19 cellular contexts compared by ENCODE assay signal in genomic region chr10:25061125-25061524, GRCh38. TPM values are rescaled to one million over a fixed set of nuclear protein-coding genes. Genes with fewer than 3 reads are reported as not detected.
A peak's percentile ranks its signal among the peaks of the same experiment; 100 is the strongest.
DNase-seq lines count a peak whose midpoint lies in the region; ATAC-seq and TF ChIP-seq lines count a peak whose summit lies in the region.
"Had no signal": no experiment of that assay in that cellular context is flagged by ENCODE, and none has a peak within 500 bp of the region (broad histone marks: within the 10 kb centered on the region; RNA-seq: fewer than 3 reads in every experiment).

No MANE protein-coding gene starts in this region.

- dilution Hi-C loops in mammary epithelial cell (cut with HindIII; ENCODE audit: low sequenced_read_pairs) = loop anchor here (25.0 kb wide), 1 partner anchor 449 kb away; no protein-coding TSS in a partner anchor

- no peaks in the 10 kb centered on the region for H3K9me2 ChIP-seq in SK-N-SH

- POLR2A ChIA-PET in Caco-2 (lab: Charles Lee) (interaction anchor here (0.6 kb wide), 1 partner anchor 223 kb away, joined by 3 read pairs; no protein-coding TSS in a partner anchor), SK-N-SH (lab: Yijun Ruan, JAX) (no interaction called here)

- H3K4me1 Mint-ChIP-seq in Caco-2 (ENCODE audit: low read depth, unreplicated experiment) = peaks cover 48% of the 10 kb centered on the region
- peaks cover 12 to 21% of the 10 kb centered on the region in 2 donors for H3K4me1 Mint-ChIP-seq in natural killer cell treated with Interleukin-12 subunit alpha and Interleukin-12 subunit beta and Interleukin-15 and Interleukin-18, amount 100 ng/mL, for 72 hours (ENCODE audit: low read depth in 2 of 2)

- H3K27me3 Mint-ChIP-seq in Caco-2 (ENCODE audit: insufficient read depth, unreplicated experiment) = no peaks in the 10 kb centered on the region
- peaks cover 0 to 2% of the 10 kb centered on the region in 2 donors for H3K27me3 Mint-ChIP-seq in natural killer cell treated with Interleukin-12 subunit alpha and Interleukin-12 subunit beta and Interleukin-15 and Interleukin-18, amount 100 ng/mL, for 72 hours
- H3K27me3 Mint-ChIP-seq: activated naive CD8-positive, alpha-beta T cell treated with anti-CD3 and anti-CD28 coated beads, Interleukin-2, amount 10 ng/mL, durations not matched to agents 7 days and 5 days had no signal

- H2AFZ ChIP-seq in mammary epithelial cell (ENCODE audit: low read depth, low read length) = no peak overlapping the region
- no peak overlapping the region for H2AFZ ChIP-seq in SK-N-SH (ENCODE audit: low read depth)

- CTCF ChIA-PET in Caco-2 (lab: Charles Lee) (no interaction called here), mammary epithelial cell (lab: Charles Lee; ENCODE audit: low non-redundant PET) (no interaction called here), SK-N-SH (lab: Yijun Ruan, JAX) (interaction anchor here (1.3 to 2.0 kb wide), 3 partner anchors 20 to 418 kb away, joined by 4 to 11 read pairs (median 4); no protein-coding TSS in a partner anchor)

- TF ChIP-seq CTCF in Caco-2 (IDR thresholded peaks at IDR 0.05; ENCODE audit: insufficient read depth in 1 of 2, low read depth in 1 of 2, low read length in 1 of 2, severe bottlenecking in 1 of 2, unreplicated experiment in 1 of 2) (no peak), mammary epithelial cell (conservative IDR thresholded peaks at IDR 0.05 in 1 of 2, IDR thresholded peaks at IDR 0.05 in 1 of 2; ENCODE audit: extremely low read depth in 1 of 2, insufficient read depth in 1 of 2, low read depth in 1 of 2, low read length in 2 of 2) (no peak), SK-N-SH (IDR thresholded peaks at IDR 0.05) (no peak)

- H3K27ac ChIP-seq in mammary epithelial cell (ENCODE audit: insufficient read depth, low read depth, low read length) (peak overlapping the region; percentile 99), SK-N-SH (ENCODE audit: low read depth in 2 of 2, low read length in 1 of 2) (no peak overlapping the region)
- H3K27ac ChIP-seq: KMS-11 had no signal

- no peaks in the 10 kb centered on the region for H3K9me3 Mint-ChIP-seq in Caco-2 (ENCODE audit: unreplicated experiment)
- H3K9me3 Mint-ChIP-seq in natural killer cell treated with Interleukin-12 subunit alpha and Interleukin-12 subunit beta and Interleukin-15 and Interleukin-18, amount 100 ng/mL, for 72 hours = no peaks in the 10 kb centered on the region
- H3K9me3 Mint-ChIP-seq: activated naive CD8-positive, alpha-beta T cell treated with anti-CD3 and anti-CD28 coated beads, Interleukin-2, amount 10 ng/mL, durations not matched to agents 7 days and 5 days; effector memory CD8-positive, alpha-beta T cell; memory B cell had no signal

- H3K79me2 ChIP-seq in mammary epithelial cell (ENCODE audit: insufficient read depth, low read length) (no peaks in the 10 kb centered on the region), SK-N-SH (ENCODE audit: insufficient read depth) (no peaks in the 10 kb centered on the region)

- H3K27me3 ChIP-seq in Caco-2 (replicated peaks; ENCODE audit: control insufficient read depth, insufficient read depth, low read length) (no peaks in the 10 kb centered on the region), mammary epithelial cell (ENCODE audit: insufficient read depth, low read length) (no peaks in the 10 kb centered on the region), SK-N-SH (ENCODE audit: insufficient read depth) (no peaks in the 10 kb centered on the region)

- H3K9me3 ChIP-seq in Caco-2 (no peaks in the 10 kb centered on the region), mammary epithelial cell (replicated peaks; ENCODE audit: insufficient read depth, low read length) (no peaks in the 10 kb centered on the region), SK-N-SH (no peaks in the 10 kb centered on the region)

- TF ChIP-seq RAD21 in SK-N-SH (IDR thresholded peaks at IDR 0.05; ENCODE audit: low read length) = no peak

- BruUV-seq in Caco-2 (replicated peaks; lab: Mats Ljungman, UMichigan) = no TSS peak
- no TSS peak for BruUV-seq in mammary epithelial cell (replicated peaks; lab: Mats Ljungman, UMichigan)

- H3F3A ChIP-seq in SK-N-SH (replicated peaks; ENCODE audit: insufficient read depth) = no peaks in the 10 kb centered on the region

- peak overlapping the region; percentile 73 for H3K4me3 Mint-ChIP-seq in Caco-2 (ENCODE audit: unreplicated experiment)
- H3K4me3 Mint-ChIP-seq in natural killer cell treated with Interleukin-12 subunit alpha and Interleukin-12 subunit beta and Interleukin-15 and Interleukin-18, amount 100 ng/mL, for 72 hours = no peak overlapping the region
- H3K4me3 Mint-ChIP-seq: activated naive CD8-positive, alpha-beta T cell treated with anti-CD3 and anti-CD28 coated beads, Interleukin-2, amount 10 ng/mL, durations not matched to agents 7 days and 5 days; activated T-cell treated with anti-CD3 and anti-CD28 coated beads, Interleukin-2, amount 50 U/mL, for 72 hours; effector memory CD8-positive, alpha-beta T cell; memory B cell had no signal

- no peak for TF ChIP-seq EP300 in SK-N-SH (IDR thresholded peaks at IDR 0.05; ENCODE audit: borderline replicate concordance in 1 of 2, low read depth in 1 of 2, low read length in 1 of 2)

- H4K20me1 ChIP-seq in mammary epithelial cell (ENCODE audit: insufficient read depth, low read length) (no peaks in the 10 kb centered on the region), SK-N-SH (ENCODE audit: insufficient read depth) (no peaks in the 10 kb centered on the region)

- WGBS in mammary epithelial cell (ENCODE audit: low coverage, missing lambda C conversion rate) = 97% methylated on average over 5 of the region's 7 CpGs
- WGBS in SK-N-SH (ENCODE audit: low lambda C conversion rate) = 91% methylated on average over 6 of the region's 7 CpGs

- H3K9ac ChIP-seq in mammary epithelial cell (ENCODE audit: insufficient read depth, low read length) (no peak overlapping the region), SK-N-SH (no peak overlapping the region)
- H3K9ac ChIP-seq: KMS-11 had no signal

- H3K4me2 ChIP-seq in mammary epithelial cell (ENCODE audit: insufficient read depth, low read depth, low read length) = no peak overlapping the region
- H3K4me2 ChIP-seq in SK-N-SH = no peak overlapping the region
- H3K4me2 ChIP-seq: KMS-11 had no signal

- peaks cover 21% of the 10 kb centered on the region for H3K36me3 Mint-ChIP-seq in Caco-2 (ENCODE audit: insufficient read depth, unreplicated experiment)
- H3K36me3 Mint-ChIP-seq in natural killer cell treated with Interleukin-12 subunit alpha and Interleukin-12 subunit beta and Interleukin-15 and Interleukin-18, amount 100 ng/mL, for 72 hours = no peaks in the 10 kb centered on the region
- H3K36me3 Mint-ChIP-seq: activated naive CD8-positive, alpha-beta T cell treated with anti-CD3 and anti-CD28 coated beads, Interleukin-2, amount 10 ng/mL, durations not matched to agents 7 days and 5 days; memory B cell had no signal

- no peak for DNase-seq in Caco-2
- peak; percentile 33 for DNase-seq in NCI-H69 (lab: John Stamatoyannopoulos, UW)
- no peak for DNase-seq in mammary epithelial cell
- DNase-seq in occipital lobe (lab: John Stamatoyannopoulos, UW) = peak; percentile 23
- DNase-seq in natural killer cell treated with Interleukin-12 subunit alpha and Interleukin-12 subunit beta and Interleukin-15 and Interleukin-18, amount 100 ng/mL, for 72 hours (ENCODE audit: low spot score) = no peak
- no peak for DNase-seq in SK-N-SH
- DNase-seq: activated CD4-positive, CD25-positive, alpha-beta regulatory T cell treated with anti-CD3 and anti-CD28 coated beads, Interleukin-2, amount 50 U/mL, for 72 hours; activated naive CD8-positive, alpha-beta T cell treated with anti-CD3 and anti-CD28 coated beads, Interleukin-2, amount 10 ng/mL, durations not matched to agents 7 days and 5 days; activated T-cell treated with anti-CD3 and anti-CD28 coated beads, Interleukin-2, amount 50 U/mL, for 72 hours; C1 segment of cervical spinal cord; effector memory CD8-positive, alpha-beta T cell; NCI-H1694 treated with DMSO at 0.1 percent for 48 hours; NCI-H526 treated with DMSO at 0.1 percent for 48 hours; nucleus accumbens; retina had no signal

- H3K4me3 ChIP-seq in Caco-2 (ENCODE audit: low read depth, low read length) = no peak overlapping the region
- H3K4me3 ChIP-seq in mammary epithelial cell (replicated peaks in 1 of 3; ENCODE audit: insufficient read depth in 1 of 3, low read depth in 2 of 3, low read length in 3 of 3) = no peak overlapping the region
- H3K4me3 ChIP-seq in SK-N-SH (ENCODE audit: low read depth in 2 of 2, low read length in 1 of 2) = no peak overlapping the region

- in situ Hi-C loops in mammary epithelial cell (cut with MboI; ENCODE audit: low sequenced_read_pairs in 2 of 2) = loop anchor here in 1 of 2 donors (5.0 kb wide), 1 partner anchor 44 kb away; the partner anchor contains the start of genes ENKUR and THNSL1

- intact Hi-C loops in Caco-2 (cut with micrococcal nuclease; ENCODE audit: unreplicated experiment) (loop anchor here (2.0 to 5.0 kb wide), 2 partner anchors 339 to 380 kb away; partner anchors contain the start of gene ARHGAP21), mammary epithelial cell (cut with micrococcal nuclease) (loop anchor here (5.0 to 10.0 kb wide), 2 partner anchors 246 to 339 kb away; partner anchors contain the start of gene ARHGAP21)

- no peak for ATAC-seq in natural killer cell treated with Interleukin-12 subunit alpha and Interleukin-12 subunit beta and Interleukin-15 and Interleukin-18, amount 100 ng/mL, for 72 hours
- ATAC-seq in activated CD4-positive, CD25-positive, alpha-beta regulatory T cell treated with anti-CD3 and anti-CD28 coated beads, Interleukin-2, amount 50 U/mL, for 24 hours = no peak
- ATAC-seq in HG02798 (IDR thresholded peaks at IDR 0.05; ENCODE audit: poor library complexity, unreplicated experiment) = no peak
- ATAC-seq: effector memory CD8-positive, alpha-beta T cell had no signal

- peak overlapping the region; percentile 94 for H3K27ac Mint-ChIP-seq in Caco-2 (ENCODE audit: unreplicated experiment)
- no peak overlapping the region for H3K27ac Mint-ChIP-seq in natural killer cell treated with Interleukin-12 subunit alpha and Interleukin-12 subunit beta and Interleukin-15 and Interleukin-18, amount 100 ng/mL, for 72 hours
- H3K27ac Mint-ChIP-seq: activated naive CD8-positive, alpha-beta T cell treated with anti-CD3 and anti-CD28 coated beads, Interleukin-2, amount 10 ng/mL, durations not matched to agents 7 days and 5 days; activated T-cell treated with anti-CD3 and anti-CD28 coated beads, Interleukin-2, amount 50 U/mL, for 72 hours; memory B cell had no signal

- H3K4me1 ChIP-seq in Caco-2 (peaks cover 35% of the 10 kb centered on the region), mammary epithelial cell (ENCODE audit: insufficient read depth, low read length) (peaks cover 33% of the 10 kb centered on the region), SK-N-SH (ENCODE audit: control insufficient read depth in 1 of 2, insufficient read depth in 2 of 2, low read depth in 1 of 2, low read length in 1 of 2) (no peaks in the 10 kb centered on the region; a peak in 1 of 4 replicates)

- H3K36me3 ChIP-seq in Caco-2 (ENCODE audit: control insufficient read depth, insufficient read depth, low read length) = no peaks in the 10 kb centered on the region
- no peaks in the 10 kb centered on the region for H3K36me3 ChIP-seq in mammary epithelial cell (ENCODE audit: insufficient read depth, low read length)
- H3K36me3 ChIP-seq in SK-N-SH (replicated peaks in 1 of 2; ENCODE audit: control insufficient read depth in 1 of 2, insufficient read depth in 2 of 2, low read length in 1 of 2) = no peaks in the 10 kb centered on the region

RNA-seq across cellular contexts. Expression of gene THNSL1, which starts 44.7 kb away (rescaled TPM):
- 6.3 and 6.8 TPM in 2 replicates for total RNA-seq in Caco-2 (2022)
- total RNA-seq in mammary epithelial cell = 1 to 10 TPM; 2.3 to 3.4 TPM
- polyA plus RNA-seq in mammary epithelial cell = 1.3 TPM
- 2.2 TPM for polyA minus RNA-seq in mammary epithelial cell
- 17.9 TPM for total RNA-seq in occipital lobe
- total RNA-seq in natural killer cell treated with Interleukin-12 subunit alpha and Interleukin-12 subunit beta and Interleukin-15 and Interleukin-18, amount 100 ng/mL, for 72 hours = 1 to 10 TPM; 1.6 to 2.8 TPM
- polyA plus RNA-seq in SK-N-SH (2012; rRNA removed) = 1.3 and 1.9 TPM in 2 replicates
- polyA plus RNA-seq in SK-N-SH (2012; cell fraction: cytosol; rRNA removed) = 2.2 and 2.7 TPM in 2 replicates
- polyA plus RNA-seq in SK-N-SH (2012; cell fraction: nucleus; rRNA removed) = 0.66 and 1.3 TPM in 2 replicates

RNA-seq across cellular contexts. Expression of gene ENKUR, which starts 45.2 kb away (rescaled TPM):
- total RNA-seq in Caco-2 (2022) = 0.72 and 0.77 TPM in 2 replicates
- under 1 TPM; under 0.01 to 0.24 TPM for total RNA-seq in mammary epithelial cell
- polyA plus RNA-seq in mammary epithelial cell = not detected
- not detected for polyA minus RNA-seq in mammary epithelial cell
- 5.0 TPM for total RNA-seq in occipital lobe
- total RNA-seq in natural killer cell treated with Interleukin-12 subunit alpha and Interleukin-12 subunit beta and Interleukin-15 and Interleukin-18, amount 100 ng/mL, for 72 hours = not detected
- polyA plus RNA-seq in SK-N-SH (2012; rRNA removed) = 0.06 and 0.13 TPM in 2 replicates
- polyA plus RNA-seq in SK-N-SH (2012; cell fraction: cytosol; rRNA removed) = 0.14 and 0.26 TPM in 2 replicates
- 0.02 and 0.20 TPM in 2 replicates for polyA plus RNA-seq in SK-N-SH (2012; cell fraction: nucleus; rRNA removed)
- total RNA-seq: activated naive CD8-positive, alpha-beta T cell treated with anti-CD3 and anti-CD28 coated beads, Interleukin-2, amount 10 ng/mL, durations not matched to agents 7 days and 5 days; activated T-cell treated with anti-CD3 and anti-CD28 coated beads, Interleukin-2, amount 50 U/mL, for 72 hours had no signal

Comparison
In these comparisons a context has a peak if more than half of its experiments do, and no peak if none do; other contexts are left out.
1. DNase-seq: peak in NCI-H69 (single experiment) and occipital lobe (single experiment); none in Caco-2 (0 of 2), mammary epithelial cell (single experiment), natural killer cell treated with Interleukin-12 subunit alpha and Interleukin-12 subunit beta and Interleukin-15 and Interleukin-18, amount 100 ng/mL, for 72 hours (single experiment) and SK-N-SH (single experiment).